In genomic region chr6:26556263-26557070, GRCh38 we compare ENCODE assay signal across 8 cellular contexts. TPM values are rescaled to one million over a fixed set of nuclear protein-coding genes. Genes with fewer than 3 reads are reported as not detected.
A peak's percentile ranks its signal among the peaks of the same experiment; 100 is the strongest.
DNase-seq lines count a peak whose midpoint lies in the region; ATAC-seq, FAIRE-seq and TF ChIP-seq lines count a peak whose summit lies in the region.

No MANE protein-coding gene starts in this region.

- CTCF ChIA-PET in A673 (lab: Charles Lee) = interaction anchor here (0.6 to 1.4 kb wide), 4 partner anchors 12 to 234 kb away, joined by 3 to 8 read pairs (median 6); no protein-coding TSS in a partner anchor

- no peak for FAIRE-seq in urothelium cell line (lab: Jason Lieb, UNC)

- H3K36me3 ChIP-seq in A673 (ENCODE audit: insufficient read depth, low read length, poor library complexity, severe bottlenecking) (no peaks in the 10 kb centered on the region), uterus (no peaks in the 10 kb centered on the region)

- TSS peak; percentile 100 for BruUV-seq in A673 (replicated peaks; lab: Mats Ljungman, UMichigan)

- intact Hi-C loops in A673 (cut with micrococcal nuclease; ENCODE audit: unreplicated experiment) = loop anchor here (5.0 to 10.0 kb wide), 3 partner anchors 244 to 502 kb away; a partner anchor contains a TSS
- intact Hi-C loops in uterus (cut with DNase I; ENCODE audit: low total_unique reads) = no loop called here

- H3K4me1 ChIP-seq in A673 (ENCODE audit: insufficient read depth, low read length, poor library complexity, severe bottlenecking) = no peaks in the 10 kb centered on the region
- no peaks in the 10 kb centered on the region for H3K4me1 ChIP-seq in uterus

- H3K27me3 Mint-ChIP-seq in immature natural killer cell (ENCODE audit: low read depth in 3 of 3) = peaks cover 0 to 11% (median 7%) of the 10 kb centered on the region in 3 donors

- H3K4me3 ChIP-seq in A673 (ENCODE audit: low read depth, low read length, poor library complexity, severe bottlenecking) (peak overlapping the region; percentile 61), uterus (no peak overlapping the region)

- DNase-seq in A673 (ENCODE audit: low spot score) (peak; percentile 95), GM04503 (ENCODE audit: low read depth) (peak; percentile 84), NCI-H526 treated with DMSO at 0.1 percent for 48 hours (lab: John Stamatoyannopoulos, UW) (peak; percentile 77), immature natural killer cell (peak in 2 of 3 donors; percentile 26 to 53), uterus (peak; percentile 65 to 71), urothelium cell line (ENCODE audit: low spot score) (no peak), DMS79 (lab: John Stamatoyannopoulos, UW) (no peak)
- peak in 1 of 2 donors; percentile 51 for DNase-seq in activated naive CD4-positive, alpha-beta T cell treated with anti-CD3 and anti-CD28 coated beads, Interleukin-2, amount 50 U/mL, for 72 hours (ENCODE audit: low spot score in 2 of 2)

- no peaks in the 10 kb centered on the region for H3K9me3 Mint-ChIP-seq in activated naive CD4-positive, alpha-beta T cell treated with anti-CD3 and anti-CD28 coated beads, Interleukin-2, amount 50 U/mL, for 72 hours
- no peaks in the 10 kb centered on the region for H3K9me3 Mint-ChIP-seq in immature natural killer cell

- no peak for TF ChIP-seq CTCF in A673 (conservative IDR thresholded peaks at IDR 0.05; ENCODE audit: low read depth, low read length)
- no peak for TF ChIP-seq CTCF in uterus (IDR thresholded peaks at IDR 0.05)

- peak in 1 of 2 donors; percentile 3 for ATAC-seq in activated naive CD4-positive, alpha-beta T cell treated with anti-CD3 and anti-CD28 coated beads, Interleukin-2, amount 50 U/mL, for 72 hours

- POLR2A ChIA-PET in A673 (lab: Charles Lee; ENCODE audit: low non-redundant PET) = interaction anchor here (0.7 kb wide), 1 partner anchor 270 kb away, joined by 5 read pairs; no protein-coding TSS in a partner anchor

- H3K27me3 ChIP-seq in A673 (replicated peaks; ENCODE audit: insufficient read depth, low read depth, low read length, poor library complexity) (no peaks in the 10 kb centered on the region), uterus (no peaks in the 10 kb centered on the region)

- H3K36me3 Mint-ChIP-seq in activated naive CD4-positive, alpha-beta T cell treated with anti-CD3 and anti-CD28 coated beads, Interleukin-2, amount 50 U/mL, for 72 hours = no peaks in the 10 kb centered on the region
- H3K36me3 Mint-ChIP-seq in immature natural killer cell = no peaks in the 10 kb centered on the region

- H3K27ac ChIP-seq in A673 (ENCODE audit: low read depth, low read length, poor library complexity, severe bottlenecking) (peak overlapping the region; percentile 69), uterus (peak overlapping the region in 1 of 2 donors; percentile 92)

- H3K27ac Mint-ChIP-seq in activated naive CD4-positive, alpha-beta T cell treated with anti-CD3 and anti-CD28 coated beads, Interleukin-2, amount 50 U/mL, for 72 hours = peak overlapping the region; percentile 78 to 87
- H3K27ac Mint-ChIP-seq in immature natural killer cell = peak overlapping the region in 2 of 6 donors; percentile 36 to 39

- no peak for TF ChIP-seq POLR2A in uterus (IDR thresholded peaks at IDR 0.05)

- H3K4me3 Mint-ChIP-seq in immature natural killer cell = peak overlapping the region in 2 of 5 donors; percentile 15 to 19

- no peaks in the 10 kb centered on the region for H3K9me3 ChIP-seq in A673 (ENCODE audit: low read depth, low read length, poor library complexity, severe bottlenecking)
- H3K9me3 ChIP-seq in uterus = no peaks in the 10 kb centered on the region

- peaks cover 7% of the 10 kb centered on the region in 2 donors for H3K4me1 Mint-ChIP-seq in immature natural killer cell

RNA-seq across cellular contexts. Expression of gene HMGN4, which starts 18.3 kb away (rescaled TPM):
- total RNA-seq in A673 (2021) (55.9 and 58.6 TPM in 2 replicates), uterus (10 to 100 TPM; 14.6 to 89.0 (median 73.3) TPM)
- total RNA-seq in activated naive CD4-positive, alpha-beta T cell treated with anti-CD3 and anti-CD28 coated beads, Interleukin-2, amount 50 U/mL, for 72 hours = 10 to 100 TPM; 87.0 to 98.0 TPM
- 100 to 1,000 TPM; 140 to 232 (median 209) TPM for polyA plus RNA-seq in immature natural killer cell

RNA-seq across cellular contexts. Expression of gene ABT1, which starts 40.3 kb away (rescaled TPM):
- 17.4 and 18.1 TPM in 2 replicates for total RNA-seq in A673 (2021)
- total RNA-seq in activated naive CD4-positive, alpha-beta T cell treated with anti-CD3 and anti-CD28 coated beads, Interleukin-2, amount 50 U/mL, for 72 hours = 10 to 100 TPM; 20.3 to 28.2 TPM
- polyA plus RNA-seq in immature natural killer cell = 10 to 100 TPM; 44.5 to 81.1 (median 63.6) TPM
- 10 to 100 TPM; 10.5 to 18.7 (median 16.1) TPM for total RNA-seq in uterus

RNA-seq across cellular contexts. Expression of gene BTN1A1, which starts 56.4 kb away (rescaled TPM):
- total RNA-seq in A673 (2021) = not detected in 2 replicates
- total RNA-seq in activated naive CD4-positive, alpha-beta T cell treated with anti-CD3 and anti-CD28 coated beads, Interleukin-2, amount 50 U/mL, for 72 hours = under 1 TPM in 1 of 2 donors, not detected in 1; 0.16 TPM
- polyA plus RNA-seq in immature natural killer cell = not detected
- total RNA-seq in uterus = under 1 TPM in 1 of 4 donors, not detected in 3; 0.07 TPM

Comparison
In these comparisons a context has a peak if more than half of its experiments do, and no peak if none do; other contexts are left out.
1. DNase-seq: peak in A673 (single experiment), GM04503 (single experiment), NCI-H526 treated with DMSO at 0.1 percent for 48 hours (single experiment), immature natural killer cell (2 of 3) and uterus (2 of 2); none in urothelium cell line (single experiment) and DMS79 (single experiment).